In genomic region chr12:113221181-113221996, GRCh38 we compare ENCODE assay signal across 1 cellular context.
TF ChIP-seq lines count a peak whose summit lies in the region.

TSS of gene TPCN1 (plus strand) at chr12:113221464. CDS start at chr12:113226853, 5,389 bp downstream.

TF ChIP-seq in WTC11, 78 proteins besides CTCF, POLR2A, EP300 and RAD21 (continued from another document and continues in another):
- TF ChIP-seq, protein P1, sequence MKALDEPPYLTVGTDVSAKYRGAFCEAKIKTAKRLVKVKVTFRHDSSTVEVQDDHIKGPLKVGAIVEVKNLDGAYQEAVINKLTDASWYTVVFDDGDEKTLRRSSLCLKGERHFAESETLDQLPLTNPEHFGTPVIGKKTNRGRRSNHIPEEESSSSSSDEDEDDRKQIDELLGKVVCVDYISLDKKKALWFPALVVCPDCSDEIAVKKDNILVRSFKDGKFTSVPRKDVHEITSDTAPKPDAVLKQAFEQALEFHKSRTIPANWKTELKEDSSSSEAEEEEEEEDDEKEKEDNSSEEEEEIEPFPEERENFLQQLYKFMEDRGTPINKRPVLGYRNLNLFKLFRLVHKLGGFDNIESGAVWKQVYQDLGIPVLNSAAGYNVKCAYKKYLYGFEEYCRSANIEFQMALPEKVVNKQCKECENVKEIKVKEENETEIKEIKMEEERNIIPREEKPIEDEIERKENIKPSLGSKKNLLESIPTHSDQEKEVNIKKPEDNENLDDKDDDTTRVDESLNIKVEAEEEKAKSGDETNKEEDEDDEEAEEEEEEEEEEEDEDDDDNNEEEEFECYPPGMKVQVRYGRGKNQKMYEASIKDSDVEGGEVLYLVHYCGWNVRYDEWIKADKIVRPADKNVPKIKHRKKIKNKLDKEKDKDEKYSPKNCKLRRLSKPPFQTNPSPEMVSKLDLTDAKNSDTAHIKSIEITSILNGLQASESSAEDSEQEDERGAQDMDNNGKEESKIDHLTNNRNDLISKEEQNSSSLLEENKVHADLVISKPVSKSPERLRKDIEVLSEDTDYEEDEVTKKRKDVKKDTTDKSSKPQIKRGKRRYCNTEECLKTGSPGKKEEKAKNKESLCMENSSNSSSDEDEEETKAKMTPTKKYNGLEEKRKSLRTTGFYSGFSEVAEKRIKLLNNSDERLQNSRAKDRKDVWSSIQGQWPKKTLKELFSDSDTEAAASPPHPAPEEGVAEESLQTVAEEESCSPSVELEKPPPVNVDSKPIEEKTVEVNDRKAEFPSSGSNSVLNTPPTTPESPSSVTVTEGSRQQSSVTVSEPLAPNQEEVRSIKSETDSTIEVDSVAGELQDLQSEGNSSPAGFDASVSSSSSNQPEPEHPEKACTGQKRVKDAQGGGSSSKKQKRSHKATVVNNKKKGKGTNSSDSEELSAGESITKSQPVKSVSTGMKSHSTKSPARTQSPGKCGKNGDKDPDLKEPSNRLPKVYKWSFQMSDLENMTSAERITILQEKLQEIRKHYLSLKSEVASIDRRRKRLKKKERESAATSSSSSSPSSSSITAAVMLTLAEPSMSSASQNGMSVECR (CRISPR knock-in tag; IDR thresholded peaks at IDR 0.05; ENCODE audit: borderline replicate concordance) = no peak
- TF ChIP-seq, protein P2, sequence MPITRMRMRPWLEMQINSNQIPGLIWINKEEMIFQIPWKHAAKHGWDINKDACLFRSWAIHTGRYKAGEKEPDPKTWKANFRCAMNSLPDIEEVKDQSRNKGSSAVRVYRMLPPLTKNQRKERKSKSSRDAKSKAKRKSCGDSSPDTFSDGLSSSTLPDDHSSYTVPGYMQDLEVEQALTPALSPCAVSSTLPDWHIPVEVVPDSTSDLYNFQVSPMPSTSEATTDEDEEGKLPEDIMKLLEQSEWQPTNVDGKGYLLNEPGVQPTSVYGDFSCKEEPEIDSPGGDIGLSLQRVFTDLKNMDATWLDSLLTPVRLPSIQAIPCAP (CRISPR knock-in tag; IDR thresholded peaks at IDR 0.05) = 0 out of 2 replicates have a peak, but pooled peaks have one; percentile 52
- TF ChIP-seq FOXK1 (CRISPR knock-in tag; IDR thresholded peaks at IDR 0.05) (0 out of 2 replicates have a peak, but pooled peaks have one; percentile 50), ZNF396 (CRISPR knock-in tag; IDR thresholded peaks at IDR 0.05; ENCODE audit: borderline replicate concordance) (no peak), RORB (CRISPR knock-in tag; IDR thresholded peaks at IDR 0.05) (no peak), FOXP4 (CRISPR knock-in tag; IDR thresholded peaks at IDR 0.05) (peak; percentile 55), SMAD4 (CRISPR knock-in tag; IDR thresholded peaks at IDR 0.05) (no peak), ZNF138 (CRISPR knock-in tag; conservative IDR thresholded peaks at IDR 0.05) (no peak), ZNF121 (CRISPR knock-in tag; IDR thresholded peaks at IDR 0.05) (peak; percentile 69; the same call in 1 of the 2 replicates), NR3C1 (CRISPR knock-in tag; conservative IDR thresholded peaks at IDR 0.05; ENCODE audit: low read depth) (no peak), ZNF532 (CRISPR knock-in tag; IDR thresholded peaks at IDR 0.05; ENCODE audit: borderline replicate concordance) (no peak), HMGA2 (CRISPR knock-in tag; IDR thresholded peaks at IDR 0.05) (no peak), ZNF219 (CRISPR knock-in tag; IDR thresholded peaks at IDR 0.05; ENCODE audit: borderline replicate concordance) (no peak), ZNF671 (CRISPR knock-in tag; IDR thresholded peaks at IDR 0.05) (no peak), USF2 (CRISPR knock-in tag; IDR thresholded peaks at IDR 0.05) (peak; percentile 45; the same call in 1 of the 2 replicates), CREB1 (CRISPR knock-in tag; IDR thresholded peaks at IDR 0.05) (no peak), JAZF1 (CRISPR knock-in tag; IDR thresholded peaks at IDR 0.05) (no peak), FOXP1 (CRISPR knock-in tag; IDR thresholded peaks at IDR 0.05; ENCODE audit: borderline replicate concordance) (0 out of 2 replicates have a peak, but pooled peaks have one; percentile 53), ZNF263 (CRISPR knock-in tag; IDR thresholded peaks at IDR 0.05; ENCODE audit: low read depth) (no peak), ESRRA (CRISPR knock-in tag; IDR thresholded peaks at IDR 0.05; ENCODE audit: borderline replicate concordance) (no peak)
- TF ChIP-seq, protein P3, sequence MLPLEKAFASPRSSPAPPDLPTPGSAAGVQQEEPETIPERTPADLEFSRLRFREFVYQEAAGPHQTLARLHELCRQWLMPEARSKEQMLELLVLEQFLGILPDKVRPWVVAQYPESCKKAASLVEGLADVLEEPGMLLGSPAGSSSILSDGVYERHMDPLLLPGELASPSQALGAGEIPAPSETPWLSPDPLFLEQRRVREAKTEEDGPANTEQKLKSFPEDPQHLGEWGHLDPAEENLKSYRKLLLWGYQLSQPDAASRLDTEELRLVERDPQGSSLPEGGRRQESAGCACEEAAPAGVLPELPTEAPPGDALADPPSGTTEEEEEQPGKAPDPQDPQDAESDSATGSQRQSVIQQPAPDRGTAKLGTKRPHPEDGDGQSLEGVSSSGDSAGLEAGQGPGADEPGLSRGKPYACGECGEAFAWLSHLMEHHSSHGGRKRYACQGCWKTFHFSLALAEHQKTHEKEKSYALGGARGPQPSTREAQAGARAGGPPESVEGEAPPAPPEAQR (CRISPR knock-in tag; IDR thresholded peaks at IDR 0.05) = no peak
- TF ChIP-seq, protein P4, sequence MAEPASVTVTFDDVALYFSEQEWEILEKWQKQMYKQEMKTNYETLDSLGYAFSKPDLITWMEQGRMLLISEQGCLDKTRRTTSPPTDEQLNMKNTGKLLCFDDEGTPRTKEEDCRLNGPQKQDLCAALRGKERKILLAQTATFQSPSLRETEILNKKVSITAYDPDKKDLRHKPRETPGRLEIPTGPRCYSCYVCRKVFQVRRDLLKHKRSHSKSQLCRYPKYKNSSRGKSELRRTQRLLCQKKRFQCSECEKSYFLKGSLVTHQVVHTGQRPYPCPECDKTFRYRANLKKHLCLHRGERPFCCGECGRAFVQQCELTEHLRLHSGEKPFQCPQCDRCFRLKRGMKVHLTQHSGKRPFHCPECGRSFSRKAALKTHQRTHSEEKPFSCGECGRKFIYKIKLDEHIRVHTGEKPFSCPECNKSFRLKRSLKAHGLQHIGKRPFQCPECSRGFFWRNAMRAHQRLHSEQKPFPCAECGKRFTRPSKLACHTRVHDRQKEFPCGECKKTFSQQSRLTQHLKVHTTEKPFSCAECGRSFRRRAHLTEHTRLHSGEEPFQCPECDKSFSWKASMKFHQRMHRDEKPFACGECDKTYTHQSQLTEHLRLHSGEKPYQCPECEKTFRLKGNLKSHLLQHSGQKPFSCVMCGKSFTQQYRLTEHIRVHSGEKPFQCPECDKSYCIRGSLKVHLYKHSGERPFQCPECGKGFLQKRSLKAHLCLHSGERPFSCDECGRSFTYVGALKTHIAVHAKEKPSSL (CRISPR knock-in tag; conservative IDR thresholded peaks at IDR 0.05) = no peak
- TF ChIP-seq, protein P5, sequence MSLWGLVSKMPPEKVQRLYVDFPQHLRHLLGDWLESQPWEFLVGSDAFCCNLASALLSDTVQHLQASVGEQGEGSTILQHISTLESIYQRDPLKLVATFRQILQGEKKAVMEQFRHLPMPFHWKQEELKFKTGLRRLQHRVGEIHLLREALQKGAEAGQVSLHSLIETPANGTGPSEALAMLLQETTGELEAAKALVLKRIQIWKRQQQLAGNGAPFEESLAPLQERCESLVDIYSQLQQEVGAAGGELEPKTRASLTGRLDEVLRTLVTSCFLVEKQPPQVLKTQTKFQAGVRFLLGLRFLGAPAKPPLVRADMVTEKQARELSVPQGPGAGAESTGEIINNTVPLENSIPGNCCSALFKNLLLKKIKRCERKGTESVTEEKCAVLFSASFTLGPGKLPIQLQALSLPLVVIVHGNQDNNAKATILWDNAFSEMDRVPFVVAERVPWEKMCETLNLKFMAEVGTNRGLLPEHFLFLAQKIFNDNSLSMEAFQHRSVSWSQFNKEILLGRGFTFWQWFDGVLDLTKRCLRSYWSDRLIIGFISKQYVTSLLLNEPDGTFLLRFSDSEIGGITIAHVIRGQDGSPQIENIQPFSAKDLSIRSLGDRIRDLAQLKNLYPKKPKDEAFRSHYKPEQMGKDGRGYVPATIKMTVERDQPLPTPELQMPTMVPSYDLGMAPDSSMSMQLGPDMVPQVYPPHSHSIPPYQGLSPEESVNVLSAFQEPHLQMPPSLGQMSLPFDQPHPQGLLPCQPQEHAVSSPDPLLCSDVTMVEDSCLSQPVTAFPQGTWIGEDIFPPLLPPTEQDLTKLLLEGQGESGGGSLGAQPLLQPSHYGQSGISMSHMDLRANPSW (CRISPR knock-in tag; conservative IDR thresholded peaks at IDR 0.05; ENCODE audit: low read depth) = no peak
- TF ChIP-seq, protein P6, sequence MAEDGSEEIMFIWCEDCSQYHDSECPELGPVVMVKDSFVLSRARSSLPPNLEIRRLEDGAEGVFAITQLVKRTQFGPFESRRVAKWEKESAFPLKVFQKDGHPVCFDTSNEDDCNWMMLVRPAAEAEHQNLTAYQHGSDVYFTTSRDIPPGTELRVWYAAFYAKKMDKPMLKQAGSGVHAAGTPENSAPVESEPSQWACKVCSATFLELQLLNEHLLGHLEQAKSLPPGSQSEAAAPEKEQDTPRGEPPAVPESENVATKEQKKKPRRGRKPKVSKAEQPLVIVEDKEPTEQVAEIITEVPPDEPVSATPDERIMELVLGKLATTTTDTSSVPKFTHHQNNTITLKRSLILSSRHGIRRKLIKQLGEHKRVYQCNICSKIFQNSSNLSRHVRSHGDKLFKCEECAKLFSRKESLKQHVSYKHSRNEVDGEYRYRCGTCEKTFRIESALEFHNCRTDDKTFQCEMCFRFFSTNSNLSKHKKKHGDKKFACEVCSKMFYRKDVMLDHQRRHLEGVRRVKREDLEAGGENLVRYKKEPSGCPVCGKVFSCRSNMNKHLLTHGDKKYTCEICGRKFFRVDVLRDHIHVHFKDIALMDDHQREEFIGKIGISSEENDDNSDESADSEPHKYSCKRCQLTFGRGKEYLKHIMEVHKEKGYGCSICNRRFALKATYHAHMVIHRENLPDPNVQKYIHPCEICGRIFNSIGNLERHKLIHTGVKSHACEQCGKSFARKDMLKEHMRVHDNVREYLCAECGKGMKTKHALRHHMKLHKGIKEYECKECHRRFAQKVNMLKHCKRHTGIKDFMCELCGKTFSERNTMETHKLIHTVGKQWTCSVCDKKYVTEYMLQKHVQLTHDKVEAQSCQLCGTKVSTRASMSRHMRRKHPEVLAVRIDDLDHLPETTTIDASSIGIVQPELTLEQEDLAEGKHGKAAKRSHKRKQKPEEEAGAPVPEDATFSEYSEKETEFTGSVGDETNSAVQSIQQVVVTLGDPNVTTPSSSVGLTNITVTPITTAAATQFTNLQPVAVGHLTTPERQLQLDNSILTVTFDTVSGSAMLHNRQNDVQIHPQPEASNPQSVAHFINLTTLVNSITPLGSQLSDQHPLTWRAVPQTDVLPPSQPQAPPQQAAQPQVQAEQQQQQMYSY (CRISPR knock-in tag; IDR thresholded peaks at IDR 0.05) = no peak
- TF ChIP-seq, protein P7, sequence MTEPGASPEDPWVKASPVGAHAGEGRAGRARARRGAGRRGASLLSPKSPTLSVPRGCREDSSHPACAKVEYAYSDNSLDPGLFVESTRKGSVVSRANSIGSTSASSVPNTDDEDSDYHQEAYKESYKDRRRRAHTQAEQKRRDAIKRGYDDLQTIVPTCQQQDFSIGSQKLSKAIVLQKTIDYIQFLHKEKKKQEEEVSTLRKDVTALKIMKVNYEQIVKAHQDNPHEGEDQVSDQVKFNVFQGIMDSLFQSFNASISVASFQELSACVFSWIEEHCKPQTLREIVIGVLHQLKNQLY (CRISPR knock-in tag; IDR thresholded peaks at IDR 0.05) = no peak
- TF ChIP-seq, protein P8, sequence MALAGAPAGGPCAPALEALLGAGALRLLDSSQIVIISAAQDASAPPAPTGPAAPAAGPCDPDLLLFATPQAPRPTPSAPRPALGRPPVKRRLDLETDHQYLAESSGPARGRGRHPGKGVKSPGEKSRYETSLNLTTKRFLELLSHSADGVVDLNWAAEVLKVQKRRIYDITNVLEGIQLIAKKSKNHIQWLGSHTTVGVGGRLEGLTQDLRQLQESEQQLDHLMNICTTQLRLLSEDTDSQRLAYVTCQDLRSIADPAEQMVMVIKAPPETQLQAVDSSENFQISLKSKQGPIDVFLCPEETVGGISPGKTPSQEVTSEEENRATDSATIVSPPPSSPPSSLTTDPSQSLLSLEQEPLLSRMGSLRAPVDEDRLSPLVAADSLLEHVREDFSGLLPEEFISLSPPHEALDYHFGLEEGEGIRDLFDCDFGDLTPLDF (CRISPR knock-in tag; IDR thresholded peaks at IDR 0.05) = no peak
